ENCODE assay signal across 8 cellular contexts in the genomic region with DNA sequence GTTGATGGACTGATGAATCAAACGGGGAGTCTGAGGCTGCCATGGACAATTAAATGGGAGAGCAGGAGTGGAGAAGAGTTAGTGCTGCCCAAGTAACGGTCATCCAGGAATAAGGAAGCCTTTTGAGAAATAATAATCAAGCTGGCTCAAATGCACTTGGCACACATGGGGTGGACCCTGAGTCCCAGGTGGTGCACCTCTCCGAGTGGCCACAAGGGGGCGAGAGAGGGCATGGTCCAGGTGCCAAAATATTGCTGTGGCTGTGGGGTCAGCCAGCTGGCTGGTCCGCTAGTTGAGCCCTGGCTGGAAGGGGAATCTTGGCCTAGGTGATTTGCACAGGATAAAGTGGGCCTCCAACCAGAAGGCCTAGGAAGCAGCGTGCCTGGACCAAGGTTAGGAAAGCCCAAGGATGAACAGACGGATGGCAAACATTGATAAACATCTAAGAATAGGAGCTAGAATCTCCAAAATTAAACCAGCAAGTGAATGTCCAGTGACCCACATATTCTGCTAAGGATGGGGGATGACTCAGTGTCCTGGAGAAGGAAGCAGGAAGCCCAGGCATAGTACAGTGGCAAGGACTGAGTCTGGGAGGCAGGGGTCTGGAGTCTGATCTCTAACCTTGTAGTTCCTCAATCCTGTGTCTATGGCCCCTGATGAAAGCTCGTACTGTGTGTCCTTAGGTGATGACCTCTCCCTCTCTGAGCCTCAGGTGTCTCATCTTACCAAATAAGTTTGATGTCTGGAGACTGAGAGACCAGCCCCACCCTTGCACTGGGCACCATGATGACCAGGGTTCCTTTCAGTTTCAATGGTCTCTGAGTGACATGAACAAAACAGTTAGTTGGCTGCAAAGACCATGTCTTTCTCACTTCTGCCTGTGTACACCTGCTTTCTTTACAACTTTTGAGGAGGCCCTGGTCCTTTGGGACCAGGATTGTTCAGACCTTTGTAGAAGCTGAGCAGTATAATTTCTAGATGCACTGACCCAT. TPM values are rescaled to one million over a fixed set of nuclear protein-coding genes. Genes with fewer than 3 reads are reported as not detected.
DNase-seq lines count a peak whose midpoint lies in the region; FAIRE-seq and TF ChIP-seq lines count a peak whose summit lies in the region.

No MANE protein-coding gene starts in this region.

- no peaks in the 10 kb centered on the region for H3K79me2 ChIP-seq in osteoblast (ENCODE audit: insufficient read depth, low read length)

- no peak overlapping the region for H3K27ac ChIP-seq in osteoblast (ENCODE audit: low read depth, low read length)
- H3K27ac ChIP-seq in transverse colon: no peak overlapping the region

- no peaks in the 10 kb centered on the region for H3K36me3 Mint-ChIP-seq in activated T-cell treated with anti-CD3 and anti-CD28 coated beads, Interleukin-2, amount 50 U/mL, for 24 hours (ENCODE audit: low read depth)

- DNase-seq in G401 (ENCODE audit: low spot score) (peak; percentile 58), H54 (ENCODE audit: insufficient read length, low spot score) (peak; percentile 42), NCI-H748 (lab: John Stamatoyannopoulos, UW; ENCODE audit: unreplicated experiment) (peak; percentile 56), fibroblast of mammary gland (ENCODE audit: low read depth) (peak; percentile 46), osteoblast (ENCODE audit: insufficient read length, low spot score, missing footprints) (peak; percentile 88), transverse colon (peak; percentile 82), mesenteric fat pad (ENCODE audit: low spot score) (no peak)
- DNase-seq in activated T-cell treated with anti-CD3 and anti-CD28 coated beads, Interleukin-2, amount 50 U/mL, for 24 hours: peak; percentile 83

- peaks cover 11% of the 10 kb centered on the region for H3K27me3 Mint-ChIP-seq in activated T-cell treated with anti-CD3 and anti-CD28 coated beads, Interleukin-2, amount 50 U/mL, for 24 hours

- TF ChIP-seq POLR2A in H54 (IDR thresholded peaks at IDR 0.05; ENCODE audit: low read depth, low read length): no peak
- TF ChIP-seq POLR2A in transverse colon (IDR thresholded peaks at IDR 0.05): no peak

- no peak for TF ChIP-seq EP300 in transverse colon (IDR thresholded peaks at IDR 0.05; ENCODE audit: low read depth)

- H3K27me3 ChIP-seq in osteoblast (ENCODE audit: insufficient read depth, low read length) (peaks cover 8% of the 10 kb centered on the region), transverse colon (no peaks in the 10 kb centered on the region)

- no peak overlapping the region for H3K4me2 ChIP-seq in osteoblast (ENCODE audit: insufficient read depth, low read length)

- peaks cover 2% of the 10 kb centered on the region for H3K4me1 Mint-ChIP-seq in activated T-cell treated with anti-CD3 and anti-CD28 coated beads, Interleukin-2, amount 50 U/mL, for 24 hours (ENCODE audit: low read depth)

- H3K9me3 ChIP-seq in osteoblast (ENCODE audit: low read depth, low read length): no peaks in the 10 kb centered on the region
- H3K9me3 ChIP-seq in transverse colon: no peaks in the 10 kb centered on the region

- H2AFZ ChIP-seq in osteoblast (ENCODE audit: low read length): no peak overlapping the region

- no peaks in the 10 kb centered on the region for H4K20me1 ChIP-seq in osteoblast (ENCODE audit: insufficient read depth, low read length)

- intact Hi-C loops in transverse colon (cut with DNase I; ENCODE audit: low total_unique reads): loop anchor here (5.0 kb wide), 1 partner anchor 176 kb away; no protein-coding TSS in a partner anchor

- H3K4me3 ChIP-seq in fibroblast of mammary gland (ENCODE audit: control insufficient read depth, low read depth, low read length) (no peak overlapping the region), osteoblast (ENCODE audit: insufficient read depth, low read length) (no peak overlapping the region), transverse colon (no peak overlapping the region)

- 33 to 83% methylated on average over 1 to 8 of the region's 8 CpGs for WGBS in transverse colon (ENCODE audit: low coverage in 1 of 2), 2 donors

- no peaks in the 10 kb centered on the region for H3K9me3 Mint-ChIP-seq in activated T-cell treated with anti-CD3 and anti-CD28 coated beads, Interleukin-2, amount 50 U/mL, for 24 hours

- no peaks in the 10 kb centered on the region for H3K4me1 ChIP-seq in osteoblast (ENCODE audit: insufficient read depth, low read length)
- peaks cover 0 to 3% (median 0%) of the 10 kb centered on the region in 4 donors for H3K4me1 ChIP-seq in transverse colon

- no peak overlapping the region for H3K27ac Mint-ChIP-seq in activated T-cell treated with anti-CD3 and anti-CD28 coated beads, Interleukin-2, amount 50 U/mL, for 24 hours

- in situ Hi-C loops in G401 (cut with HindIII; ENCODE audit: low sequenced_read_pairs): no loop called here
- in situ Hi-C loops in transverse colon (cut with MboI; ENCODE audit: low pct_ligation_motif_present in 1 of 4, low pct_unique_long_range_greater_than_20kb in 1 of 4, low sequenced_read_pairs in 3 of 4): loop anchor here (10.0 to 25.0 kb wide), 3 partner anchors 173 to 324 kb away; partner anchors contain the start of gene IGFBPL1 (in 1 of the 4)

- TF ChIP-seq CTCF in fibroblast of mammary gland (conservative IDR thresholded peaks at IDR 0.05; ENCODE audit: control insufficient read depth, insufficient read depth, low read depth, low read length): peak; percentile 92
- TF ChIP-seq CTCF in osteoblast (IDR thresholded peaks at IDR 0.05; ENCODE audit: extremely low read depth, low read depth, low read length): peak; percentile 96
- peak; percentile 90 to 99 (median 96) for TF ChIP-seq CTCF in transverse colon (IDR thresholded peaks at IDR 0.05)

- H3K36me3 ChIP-seq in osteoblast (ENCODE audit: insufficient read depth, low read length): no peaks in the 10 kb centered on the region
- no peaks in the 10 kb centered on the region for H3K36me3 ChIP-seq in transverse colon

- H3K4me3 Mint-ChIP-seq in activated T-cell treated with anti-CD3 and anti-CD28 coated beads, Interleukin-2, amount 50 U/mL, for 24 hours: no peak overlapping the region

- no peak for FAIRE-seq in H54 (lab: Jason Lieb, UNC)

RNA-seq across cellular contexts. Expression of gene SHB, which starts 19.2 kb away (rescaled TPM):
- 18.4 and 24.9 TPM in 2 replicates for total RNA-seq in G401 (2014; rRNA removed; shearing (Covaris generic))
- 8.8 and 9.4 TPM in 2 replicates for total RNA-seq in osteoblast
- total RNA-seq in transverse colon: 10 to 100 TPM; 11.9 to 33.7 (median 22.2) TPM
- total RNA-seq in mesenteric fat pad: 19.3 TPM
